Comparison of ENCODE assay signal across 10 cellular contexts in genomic region chr10:31698169-31698890, GRCh38.
DNase-seq lines count a peak whose midpoint lies in the region; ATAC-seq and TF ChIP-seq lines count a peak whose summit lies in the region.
"Had no signal": no experiment of that assay in that cellular context is flagged by ENCODE, and none has a peak within 500 bp of the region (broad histone marks: within the 10 kb centered on the region; RNA-seq: fewer than 3 reads in every experiment).

No MANE protein-coding gene starts in this region.

- in situ Hi-C loops in astrocyte of the cerebellum (cut with HindIII; ENCODE audit: low sequenced_read_pairs), result no loop called here

- peak overlapping the region; percentile 63 to 75 for H3K4me3 Mint-ChIP-seq in CD14-positive monocyte
- H3K4me3 Mint-ChIP-seq: activated CD4-positive, alpha-beta T cell treated with anti-CD3 and anti-CD28 coated beads, Interleukin-2, amount 10 ng/mL, durations not matched to agents 24 days and 14 days had no signal

- TF ChIP-seq CTCF in CD14-positive monocyte (IDR thresholded peaks at IDR 0.05), result no peak
- TF ChIP-seq CTCF in astrocyte of the cerebellum (IDR thresholded peaks at IDR 0.05; ENCODE audit: low read depth, low read length, missing control alignments), result no peak

- peaks cover 71% of the 10 kb centered on the region for H3K4me1 Mint-ChIP-seq in CD14-positive monocyte

- no peak overlapping the region for H3K4me3 ChIP-seq in astrocyte of the cerebellum (ENCODE audit: low read depth, low read length)

- no peaks in the 10 kb centered on the region for H3K27me3 Mint-ChIP-seq in CD14-positive monocyte (ENCODE audit: low read depth in 3 of 3)
- H3K27me3 Mint-ChIP-seq: activated CD4-positive, alpha-beta T cell treated with anti-CD3 and anti-CD28 coated beads, Interleukin-2, amount 10 ng/mL, durations not matched to agents 24 days and 14 days had no signal

- H3K27ac Mint-ChIP-seq in CD14-positive monocyte, result peak overlapping the region; percentile 51 to 91 (median 83)
- H3K27ac Mint-ChIP-seq: activated CD4-positive, alpha-beta T cell treated with anti-CD3 and anti-CD28 coated beads, Interleukin-2, amount 10 ng/mL, durations not matched to agents 24 days and 14 days had no signal

- peak; percentile 55 to 64 for ATAC-seq in left cardiac atrium
- peak; percentile 83 for ATAC-seq in sciatic nerve
- ATAC-seq: foreskin keratinocyte had no signal

- DNase-seq in CD14-positive monocyte (ENCODE audit: low spot score) (no peak), astrocyte of the cerebellum (ENCODE audit: low read depth) (peak; percentile 42), left cardiac atrium (peak; percentile 81), sciatic nerve (ENCODE audit: low spot score) (no peak), mesenteric fat pad (ENCODE audit: low spot score) (no peak), NCI-H2081 (lab: John Stamatoyannopoulos, UW) (no peak), amygdala (lab: John Stamatoyannopoulos, UW) (no peak)
- DNase-seq in activated CD8-positive, alpha-beta memory T cell treated with anti-CD3 and anti-CD28 coated beads for 24 hours, result no peak
- DNase-seq: activated CD4-positive, alpha-beta T cell treated with anti-CD3 and anti-CD28 coated beads, Interleukin-2, amount 10 ng/mL, durations not matched to agents 24 days and 14 days had no signal

- H3K9me3 Mint-ChIP-seq in CD14-positive monocyte, result peaks cover 0 to 7% (median 0%) of the 10 kb centered on the region in 7 donors

- intact Hi-C loops in CD14-positive monocyte (cut with micrococcal nuclease) (loop anchor here in 1 of 2 donors (10.0 kb wide), 1 partner anchor 104 kb away; no protein-coding TSS in a partner anchor), left cardiac atrium (cut with DNase I) (loop anchor here in 1 of 2 donors (2.0 to 10.0 kb wide), 2 partner anchors 60 to 84 kb away; no protein-coding TSS in a partner anchor), sciatic nerve (cut with DNase I) (no loop called here)

- peaks cover 8 to 11% of the 10 kb centered on the region in 2 donors for H3K36me3 Mint-ChIP-seq in CD14-positive monocyte

Comparison
In these comparisons a context has a peak if more than half of its experiments do, and no peak if none do; other contexts are left out.
1. DNase-seq: peak in astrocyte of the cerebellum (single experiment) and left cardiac atrium (single experiment); none in CD14-positive monocyte (single experiment), sciatic nerve (single experiment), mesenteric fat pad (single experiment), activated CD8-positive, alpha-beta memory T cell treated with anti-CD3 and anti-CD28 coated beads for 24 hours (single experiment), NCI-H2081 (0 of 2) and amygdala (0 of 56).